1 cellular context compared by ENCODE assay signal in genomic region chr15:55237219-55238130, GRCh38.
TF ChIP-seq lines count a peak whose summit lies in the region.

No MANE protein-coding gene starts in this region.

TF ChIP-seq in K562, 482 proteins besides CTCF, POLR2A, EP300 and RAD21 (continued from another document and continues in another):
- TF ChIP-seq FOXP4 (CRISPR knock-in tag; IDR thresholded peaks at IDR 0.05; ENCODE audit: borderline replicate concordance) (no peak), ERF (CRISPR knock-in tag; IDR thresholded peaks at IDR 0.05) (no peak), ZNF324 (CRISPR knock-in tag; IDR thresholded peaks at IDR 0.05) (no peak), CEBPZ (IDR thresholded peaks at IDR 0.05; ENCODE audit: borderline replicate concordance, low read depth, low read length) (no peak), ILF3 (IDR thresholded peaks at IDR 0.05; ENCODE audit: borderline replicate concordance) (no peak), ELK3 (CRISPR knock-in tag; IDR thresholded peaks at IDR 0.05) (no peak), RBBP5 (IDR thresholded peaks at IDR 0.05; ENCODE audit: borderline replicate concordance, insufficient read depth, low read length, poor library complexity, severe bottlenecking) (no peak), TOE1 (IDR thresholded peaks at IDR 0.05; ENCODE audit: borderline replicate concordance) (no peak), TOE1 (CRISPR knock-in tag; IDR thresholded peaks at IDR 0.05; ENCODE audit: borderline replicate concordance, low read depth) (no peak), NCOA4 (IDR thresholded peaks at IDR 0.05; ENCODE audit: partially characterized antibody) (no peak), BRD9 (IDR thresholded peaks at IDR 0.05; ENCODE audit: low read depth, partially characterized antibody) (peak; percentile 80), SMARCE1 (IDR thresholded peaks at IDR 0.05) (peak; percentile 93), GTF3C2 (IDR thresholded peaks at IDR 0.05; ENCODE audit: borderline replicate concordance, extremely low read depth, insufficient read length) (no peak), NR2F6 (CRISPR knock-in tag; IDR thresholded peaks at IDR 0.05) (no peak), PYGO2 (tag; IDR thresholded peaks at IDR 0.05) (no peak), ZBTB2 (IDR thresholded peaks at IDR 0.05) (0 out of 2 replicates have a peak, but pooled peaks have one; percentile 34), PURB (CRISPR knock-in tag; IDR thresholded peaks at IDR 0.05; ENCODE audit: low read depth) (no peak), KDM1A (IDR thresholded peaks at IDR 0.05) (peak in 1 of 2 experiments; percentile 50; a peak in 1 of 4 replicates), ETV1 (tag; conservative IDR thresholded peaks at IDR 0.05; ENCODE audit: low read depth) (no peak), THRB (CRISPR knock-in tag; conservative IDR thresholded peaks at IDR 0.05) (no peak), ZNF77 (CRISPR knock-in tag; IDR thresholded peaks at IDR 0.05) (no peak), HMGXB4 (CRISPR knock-in tag; IDR thresholded peaks at IDR 0.05) (no peak), SIRT6 (IDR thresholded peaks at IDR 0.05; ENCODE audit: low read depth, low read length) (no peak), BCLAF1 (IDR thresholded peaks at IDR 0.05; ENCODE audit: borderline replicate concordance in 1 of 2, control insufficient read depth in 1 of 2, low read depth in 2 of 2, low read length in 1 of 2) (no peak), ZBTB43 (CRISPR knock-in tag; IDR thresholded peaks at IDR 0.05) (no peak), NEUROD1 (IDR thresholded peaks at IDR 0.05; ENCODE audit: borderline replicate concordance, low read depth, low read length, partially characterized antibody) (peak; percentile 73), ZNF780A (CRISPR knock-in tag; IDR thresholded peaks at IDR 0.05) (no peak), ETV5 (CRISPR knock-in tag; IDR thresholded peaks at IDR 0.05; ENCODE audit: low read depth) (no peak), ZFX (CRISPR knock-in tag; IDR thresholded peaks at IDR 0.05) (no peak), ZBTB1 (CRISPR knock-in tag; IDR thresholded peaks at IDR 0.05; ENCODE audit: borderline replicate concordance, low read depth) (no peak), COPS2 (conservative IDR thresholded peaks at IDR 0.05) (no peak), SETDB1 (IDR thresholded peaks at IDR 0.05; ENCODE audit: low read length) (no peak), ZNF830 (CRISPR knock-in tag; IDR thresholded peaks at IDR 0.05) (no peak), ZNF436 (CRISPR knock-in tag; IDR thresholded peaks at IDR 0.05) (no peak), KAT7 (CRISPR knock-in tag; IDR thresholded peaks at IDR 0.05; ENCODE audit: borderline replicate concordance) (peak; percentile 71; the same call in 1 of the 2 replicates), MCM5 (IDR thresholded peaks at IDR 0.05; ENCODE audit: low read depth) (no peak), HDAC6 (IDR thresholded peaks at IDR 0.05; ENCODE audit: low read depth, low read length) (no peak), CHD4 (IDR thresholded peaks at IDR 0.05; ENCODE audit: insufficient read depth, insufficient replicate concordance, low read depth, low read length, poor library complexity, severe bottlenecking) (no peak), HOXB6 (CRISPR knock-in tag; IDR thresholded peaks at IDR 0.05; ENCODE audit: borderline replicate concordance) (no peak), XRCC4 (IDR thresholded peaks at IDR 0.05; ENCODE audit: extremely low read depth, insufficient read depth, insufficient read length) (no peak), POLR2H (tag; IDR thresholded peaks at IDR 0.05; ENCODE audit: low read depth) (peak; percentile 69), PTRF (tag; IDR thresholded peaks at IDR 0.05) (no peak), ZSCAN29 (IDR thresholded peaks at IDR 0.05) (no peak)
